In the genomic region with DNA sequence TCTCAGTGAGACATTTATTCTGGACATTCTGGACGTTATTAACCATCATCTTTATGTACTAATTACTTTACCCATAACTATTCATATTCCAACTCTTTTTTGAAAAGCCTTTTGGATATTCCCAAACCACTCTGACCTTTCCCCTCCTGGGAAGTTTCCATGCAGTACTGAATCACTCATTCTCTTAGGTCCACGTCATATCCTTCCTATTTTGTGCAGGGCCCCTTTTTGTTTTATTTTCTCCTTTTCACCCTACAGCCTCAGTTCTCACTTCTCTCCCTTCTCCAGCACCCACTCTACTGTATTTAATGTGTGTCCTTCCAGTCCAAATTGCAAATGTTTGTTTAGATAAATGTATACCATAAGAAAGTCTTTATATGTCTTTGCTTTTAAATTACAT, we compare ENCODE assay signal across 1 cellular context.
TF ChIP-seq lines count a peak whose summit lies in the region.

No MANE protein-coding gene starts in this region.

TF ChIP-seq in endothelial cell of umbilical vein, 7 proteins besides CTCF, POLR2A, EP300 and RAD21:
- TF ChIP-seq FOS (IDR thresholded peaks at IDR 0.05; ENCODE audit: borderline replicate concordance, insufficient read depth, low read length) (peak; percentile 81), GATA2 (IDR thresholded peaks at IDR 0.05; ENCODE audit: insufficient read depth, insufficient read length, low read depth, low read length) (no peak), JUN (IDR thresholded peaks at IDR 0.05; ENCODE audit: borderline replicate concordance, insufficient read depth, insufficient read length, low read depth) (peak; percentile 89), POLR2AphosphoS5 (IDR thresholded peaks at IDR 0.05; ENCODE audit: insufficient read depth, low read depth, low read length) (peak; percentile 22), MYC (IDR thresholded peaks at IDR 0.05; ENCODE audit: low read depth, low read length) (no peak), EZH2 (IDR thresholded peaks at IDR 0.05; ENCODE audit: borderline replicate concordance, low read depth, low read length, severe bottlenecking) (no peak)
- TF ChIP-seq, protein P1, sequence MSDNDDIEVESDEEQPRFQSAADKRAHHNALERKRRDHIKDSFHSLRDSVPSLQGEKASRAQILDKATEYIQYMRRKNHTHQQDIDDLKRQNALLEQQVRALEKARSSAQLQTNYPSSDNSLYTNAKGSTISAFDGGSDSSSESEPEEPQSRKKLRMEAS (IDR thresholded peaks at IDR 0.05; ENCODE audit: insufficient read depth, insufficient read length): no peak
